19 cellular contexts compared by ENCODE assay signal in the genomic region with DNA sequence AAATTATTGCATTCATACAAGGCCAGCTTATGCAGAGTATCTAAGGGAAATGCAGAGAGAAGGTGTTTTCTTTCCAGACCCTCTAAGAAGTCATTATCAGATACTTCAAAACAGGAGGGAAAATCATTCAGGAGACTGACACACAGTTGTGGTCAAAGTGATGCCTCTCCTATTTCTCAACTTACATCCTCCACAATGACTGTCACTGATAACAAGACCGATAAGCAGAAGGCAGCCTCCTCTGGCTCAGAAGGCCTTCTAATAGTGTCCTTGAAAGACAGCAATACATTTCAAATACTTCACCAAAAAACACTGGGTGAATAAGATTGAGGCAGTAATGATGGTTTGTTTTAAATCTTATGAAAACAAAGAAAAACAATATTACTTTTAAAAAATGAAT.
DNase-seq lines count a peak whose midpoint lies in the region; ATAC-seq, FAIRE-seq and TF ChIP-seq lines count a peak whose summit lies in the region.
"Had no signal": no experiment of that assay in that cellular context is flagged by ENCODE, and none has a peak within 500 bp of the region (broad histone marks: within the 10 kb centered on the region; RNA-seq: fewer than 3 reads in every experiment).

No MANE protein-coding gene starts in this region.

- no peak overlapping the region for H3K4me2 ChIP-seq in HepG2 (ENCODE audit: low read depth, low read length)

- intact Hi-C loops in body of pancreas (cut with DNase I) (no loop called here), HepG2 (cut with micrococcal nuclease; ENCODE audit: unreplicated experiment) (no loop called here)

- H3K4me3 ChIP-seq in GM12865 (ENCODE audit: low read depth, low read length) (peak overlapping the region; percentile 70), body of pancreas (no peak overlapping the region), HepG2 (replicated peaks in 1 of 3; ENCODE audit: insufficient read depth in 1 of 3, low read depth in 2 of 3, low read length in 3 of 3) (no peak overlapping the region)

- no TSS peak for BruUV-seq in HepG2 (replicated peaks; lab: Mats Ljungman, UMichigan)

- TF ChIP-seq RAD21 in HepG2 (CRISPR knock-in tag; IDR thresholded peaks at IDR 0.05): no peak

- no peaks in the 10 kb centered on the region for H4K20me1 ChIP-seq in HepG2 (ENCODE audit: insufficient read depth, low read length)

- DNase-seq in GM12865 (ENCODE audit: low read depth): peak; percentile 61
- peak; percentile 31 for DNase-seq in M059J (ENCODE audit: low read depth)
- peak; percentile 82 for DNase-seq in OCI-M1 (lab: John Stamatoyannopoulos, UW)
- DNase-seq in body of pancreas: no peak
- no peak for DNase-seq in HepG2 (ENCODE audit: low spot score)
- DNase-seq in anterior cingulate cortex (lab: John Stamatoyannopoulos, UW): no peak
- DNase-seq in COLO829 (ENCODE audit: low spot score): no peak
- DNase-seq in activated naive CD4-positive, alpha-beta T cell treated with anti-CD3 and anti-CD28 coated beads, Interleukin-2, amount 50 U/mL, for 16 hours: no peak
- DNase-seq: COR-L47, Karpas-422, NCI-H1048, NCI-H146, NCI-H2081 treated with DMSO at 0.1 percent for 48 hours, NCI-H524, RPMI8226, T-helper 2 cell had no signal

- peak overlapping the region; percentile 83 to 91 (median 87) for H3K27ac ChIP-seq in body of pancreas
- no peak overlapping the region for H3K27ac ChIP-seq in HepG2 (ENCODE audit: extremely low read length, insufficient read depth, low read length)
- H3K27ac ChIP-seq: C4-2B had no signal

- no peak for TF ChIP-seq CTCF in GM12865 (IDR thresholded peaks at IDR 0.05; ENCODE audit: insufficient read depth, low read depth, low read length, missing control alignments)
- no peak for TF ChIP-seq CTCF in body of pancreas (IDR thresholded peaks at IDR 0.05)
- no peak for TF ChIP-seq CTCF in HepG2 (CRISPR knock-in tag; IDR thresholded peaks at IDR 0.05)

- POLR2A ChIA-PET in HepG2 (lab: Yijun Ruan, JAX): no interaction called here

- ATAC-seq in body of pancreas (no peak), HepG2 (no peak)

- in situ Hi-C loops in HepG2 (cut with HindIII; ENCODE audit: extremely low pct_ligation_motif_present, low pct_unique_long_range_greater_than_20kb): no loop called here

- CTCF ChIA-PET in HepG2 (lab: Yijun Ruan, JAX; ENCODE audit: low intra/inter-chr PET ratio, low total read pairs): no interaction called here

- H3K4me1 ChIP-seq in body of pancreas (peaks cover 14% of the 10 kb centered on the region), HepG2 (ENCODE audit: insufficient read depth, low read length) (no peaks in the 10 kb centered on the region)

- H3K9me3 ChIP-seq in body of pancreas (peaks cover 0 to 18% (median 0%) of the 10 kb centered on the region in 3 donors), HepG2 (ENCODE audit: low read length) (peaks cover 21% of the 10 kb centered on the region)

- no peak for FAIRE-seq in HepG2 (lab: Jason Lieb, UNC)
- FAIRE-seq: GM18507, H1 had no signal

- no peaks in the 10 kb centered on the region for H3K79me2 ChIP-seq in HepG2 (ENCODE audit: insufficient read depth, low read length)

- no peak for TF ChIP-seq POLR2A in body of pancreas (IDR thresholded peaks at IDR 0.05)
- TF ChIP-seq POLR2A in HepG2 (IDR thresholded peaks at IDR 0.05; ENCODE audit: insufficient read depth in 1 of 2, low read depth in 2 of 2, low read length in 2 of 2): no peak

- 4 to 6% methylated on average over 1 of the region's 1 CpG for WGBS in body of pancreas, 2 donors
- WGBS in HepG2 (ENCODE audit: low lambda C conversion rate): 92% methylated on average over 1 of the region's 1 CpG

- no peak overlapping the region for H3K9ac ChIP-seq in HepG2 (ENCODE audit: insufficient read depth, low read depth, low read length)

- no peaks in the 10 kb centered on the region for H3K36me3 ChIP-seq in body of pancreas (replicated peaks in 1 of 2; ENCODE audit: insufficient read depth in 1 of 2, low read depth in 2 of 2)
- H3K36me3 ChIP-seq in HepG2 (replicated peaks in 1 of 2; ENCODE audit: control insufficient read depth in 1 of 2, insufficient read depth in 2 of 2, low read length in 2 of 2): 0 out of 5 replicates have a peak, but pooled peaks cover 0 to 1% of the 10 kb centered on the region in 2 experiments

- TF ChIP-seq EP300 in HepG2 (IDR thresholded peaks at IDR 0.05; ENCODE audit: low read depth in 2 of 2, low read length in 2 of 2) (no peak), HepG2 (CRISPR knock-in tag; IDR thresholded peaks at IDR 0.05; ENCODE audit: borderline replicate concordance) (no peak)

- H2AFZ ChIP-seq in HepG2 (ENCODE audit: low read length): no peak overlapping the region

- H3K27me3 ChIP-seq in body of pancreas: no peaks in the 10 kb centered on the region
- H3K27me3 ChIP-seq in HepG2 (ENCODE audit: control insufficient read depth in 1 of 2, insufficient read depth in 2 of 2, low read length in 2 of 2): no peaks in the 10 kb centered on the region

TF ChIP-seq in HepG2, 621 proteins besides CTCF, POLR2A, EP300 and RAD21:
- TF ChIP-seq ZNF605 (CRISPR knock-in tag; IDR thresholded peaks at IDR 0.05) (no peak), ZBTB21 (CRISPR knock-in tag; IDR thresholded peaks at IDR 0.05) (no peak), CREB3 (CRISPR knock-in tag; IDR thresholded peaks at IDR 0.05) (no peak), GLMP (CRISPR knock-in tag; IDR thresholded peaks at IDR 0.05; ENCODE audit: borderline replicate concordance) (no peak), ZNF614 (CRISPR knock-in tag; IDR thresholded peaks at IDR 0.05; ENCODE audit: borderline replicate concordance) (no peak), TERF1 (CRISPR knock-in tag; IDR thresholded peaks at IDR 0.05) (no peak), AKAP8 (CRISPR knock-in tag; IDR thresholded peaks at IDR 0.05) (no peak), RAD51 (IDR thresholded peaks at IDR 0.05; ENCODE audit: borderline replicate concordance) (no peak), ZNF703 (CRISPR knock-in tag; IDR thresholded peaks at IDR 0.05; ENCODE audit: borderline replicate concordance) (no peak), NFIC (IDR thresholded peaks at IDR 0.05; ENCODE audit: low read length) (no peak)

Comparison
In these comparisons a context has a peak if more than half of its experiments do, and no peak if none do; other contexts are left out.
1. DNase-seq: peak in GM12865 (single experiment), M059J (single experiment) and OCI-M1 (single experiment); none in body of pancreas (0 of 4), HepG2 (single experiment), anterior cingulate cortex (0 of 58), COLO829 (single experiment) and activated naive CD4-positive, alpha-beta T cell treated with anti-CD3 and anti-CD28 coated beads, Interleukin-2, amount 50 U/mL, for 16 hours (single experiment).